16 cellular contexts compared by ENCODE assay signal in the genomic region with DNA sequence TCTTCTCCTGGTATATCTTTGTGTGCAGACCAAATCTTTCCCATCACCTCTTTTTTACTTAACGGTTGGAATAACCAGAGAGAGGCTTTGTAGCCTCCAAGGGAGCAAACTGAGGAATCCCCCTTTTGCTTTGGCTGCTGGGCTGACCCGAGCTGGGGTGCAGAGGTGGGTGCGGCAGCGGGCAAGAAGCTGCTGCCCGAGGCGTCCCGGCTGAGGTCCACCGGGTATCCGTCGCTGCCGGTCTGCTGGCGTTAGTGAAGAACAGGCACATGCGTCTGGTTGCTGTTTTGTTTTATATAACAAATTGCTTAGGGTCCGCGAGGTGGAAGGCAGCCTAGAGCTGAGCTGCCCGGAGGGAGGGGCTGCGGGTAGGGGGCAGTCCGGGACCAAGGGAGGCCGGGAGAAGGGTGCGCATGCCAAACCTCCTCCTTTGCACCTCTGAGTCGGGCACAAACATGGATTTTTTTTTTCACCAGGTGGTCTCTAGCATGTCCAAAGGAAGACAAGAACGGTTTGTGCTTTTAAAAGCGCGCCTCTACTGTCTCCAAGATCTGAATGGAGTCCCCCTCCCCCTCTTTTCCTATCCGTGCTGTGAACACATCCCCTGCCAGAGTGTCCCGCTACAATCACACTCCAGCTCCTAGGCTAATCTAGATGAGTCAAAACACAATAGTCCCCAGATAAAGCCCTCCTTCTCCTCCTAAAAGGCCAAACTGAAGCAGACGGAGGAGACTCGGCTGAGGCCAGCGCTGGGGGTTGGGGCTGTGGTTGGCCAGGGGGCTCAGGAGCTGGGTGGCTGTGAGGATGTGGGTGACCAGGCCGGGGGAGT. TPM values are rescaled to one million over a fixed set of nuclear protein-coding genes. Genes with fewer than 3 reads are reported as not detected.
DNase-seq lines count a peak whose midpoint lies in the region; ATAC-seq, FAIRE-seq and TF ChIP-seq lines count a peak whose summit lies in the region.
"Had no signal": no experiment of that assay in that cellular context is flagged by ENCODE, and none has a peak within 500 bp of the region (broad histone marks: within the 10 kb centered on the region; RNA-seq: fewer than 3 reads in every experiment).

No MANE protein-coding gene starts in this region.

- peak overlapping the region; percentile 70 for H3K27ac Mint-ChIP-seq in activated T-helper 1 cell treated with anti-CD3 and anti-CD28 coated beads, Interleukin-12 subunit alpha, Interleukin-12 subunit beta, Interleukin-2, Interleukin-4 antibody, amounts not matched to agents 30 ng/mL and 10 ng/mL and 1 ng/mL, durations not matched to agents 14 hours and 24 hours and 36 hours
- no peak overlapping the region for H3K27ac Mint-ChIP-seq in stimulated activated naive CD8-positive, alpha-beta T cell treated with anti-CD3 and anti-CD28 coated beads, Interleukin-15, Interleukin-2, amounts not matched to agents 100 ng/mL and 50 ng/mL, for 24 hours

- H3K27me3 Mint-ChIP-seq in activated T-cell treated with anti-CD3 and anti-CD28 coated beads, Interleukin-2, amount 50 U/mL, for 4 hours (ENCODE audit: low read depth): peaks cover 77% of the 10 kb centered on the region
- H3K27me3 Mint-ChIP-seq in activated T-helper 1 cell treated with anti-CD3 and anti-CD28 coated beads, Interleukin-12 subunit alpha, Interleukin-12 subunit beta, Interleukin-2, Interleukin-4 antibody, amounts not matched to agents 30 ng/mL and 10 ng/mL and 1 ng/mL, durations not matched to agents 14 hours and 24 hours and 36 hours (ENCODE audit: insufficient read depth): peaks cover 70% of the 10 kb centered on the region
- H3K27me3 Mint-ChIP-seq in stimulated activated naive CD8-positive, alpha-beta T cell treated with anti-CD3 and anti-CD28 coated beads, Interleukin-15, Interleukin-2, amounts not matched to agents 100 ng/mL and 50 ng/mL, for 24 hours: peaks cover 76% of the 10 kb centered on the region

- ATAC-seq in activated T-cell treated with anti-CD3 and anti-CD28 coated beads, Interleukin-2, amount 50 U/mL, for 4 hours: no peak
- ATAC-seq: upper lobe of right lung had no signal

- H3K4me1 Mint-ChIP-seq in activated T-cell treated with anti-CD3 and anti-CD28 coated beads, Interleukin-2, amount 50 U/mL, for 4 hours (ENCODE audit: low read depth): peaks cover 65% of the 10 kb centered on the region
- peaks cover 66% of the 10 kb centered on the region for H3K4me1 Mint-ChIP-seq in activated T-helper 1 cell treated with anti-CD3 and anti-CD28 coated beads, Interleukin-12 subunit alpha, Interleukin-12 subunit beta, Interleukin-2, Interleukin-4 antibody, amounts not matched to agents 30 ng/mL and 10 ng/mL and 1 ng/mL, durations not matched to agents 14 hours and 24 hours and 36 hours (ENCODE audit: low read depth)
- peaks cover 73% of the 10 kb centered on the region for H3K4me1 Mint-ChIP-seq in stimulated activated naive CD8-positive, alpha-beta T cell treated with anti-CD3 and anti-CD28 coated beads, Interleukin-15, Interleukin-2, amounts not matched to agents 100 ng/mL and 50 ng/mL, for 24 hours (ENCODE audit: low read depth)

- H3K4me3 Mint-ChIP-seq in activated T-cell treated with anti-CD3 and anti-CD28 coated beads, Interleukin-2, amount 50 U/mL, for 4 hours: peak overlapping the region; percentile 4
- H3K4me3 Mint-ChIP-seq in activated T-helper 1 cell treated with anti-CD3 and anti-CD28 coated beads, Interleukin-12 subunit alpha, Interleukin-12 subunit beta, Interleukin-2, Interleukin-4 antibody, amounts not matched to agents 30 ng/mL and 10 ng/mL and 1 ng/mL, durations not matched to agents 14 hours and 24 hours and 36 hours: no peak overlapping the region
- H3K4me3 Mint-ChIP-seq in stimulated activated naive CD8-positive, alpha-beta T cell treated with anti-CD3 and anti-CD28 coated beads, Interleukin-15, Interleukin-2, amounts not matched to agents 100 ng/mL and 50 ng/mL, for 24 hours: peak overlapping the region; percentile 26

- no peak for FAIRE-seq in D721Med (lab: Jason Lieb, UNC)

- intact Hi-C loops in activated T-helper 1 cell treated with anti-CD3 and anti-CD28 coated beads, Interleukin-12 subunit alpha, Interleukin-12 subunit beta, Interleukin-2, Interleukin-4 antibody, amounts not matched to agents 30 ng/mL and 10 ng/mL and 1 ng/mL, durations not matched to agents 14 hours and 24 hours and 36 hours (cut with micrococcal nuclease): no loop called here

- no peaks in the 10 kb centered on the region for H3K36me3 ChIP-seq in kidney epithelial cell (ENCODE audit: control insufficient read depth, insufficient read depth, low read length)
- H3K36me3 ChIP-seq: brain microvascular endothelial cell, left ventricle myocardium inferior, upper lobe of right lung had no signal

- H3K36me3 Mint-ChIP-seq in activated T-cell treated with anti-CD3 and anti-CD28 coated beads, Interleukin-2, amount 50 U/mL, for 4 hours (ENCODE audit: insufficient read depth): no peaks in the 10 kb centered on the region
- peaks cover 9% of the 10 kb centered on the region for H3K36me3 Mint-ChIP-seq in activated T-helper 1 cell treated with anti-CD3 and anti-CD28 coated beads, Interleukin-12 subunit alpha, Interleukin-12 subunit beta, Interleukin-2, Interleukin-4 antibody, amounts not matched to agents 30 ng/mL and 10 ng/mL and 1 ng/mL, durations not matched to agents 14 hours and 24 hours and 36 hours (ENCODE audit: low read depth)
- no peaks in the 10 kb centered on the region for H3K36me3 Mint-ChIP-seq in stimulated activated naive CD8-positive, alpha-beta T cell treated with anti-CD3 and anti-CD28 coated beads, Interleukin-15, Interleukin-2, amounts not matched to agents 100 ng/mL and 50 ng/mL, for 24 hours (ENCODE audit: low read depth)

- DNase-seq in activated T-cell treated with anti-CD3 and anti-CD28 coated beads, Interleukin-2, amount 50 U/mL, for 4 hours: no peak
- no peak for DNase-seq in activated T-cell treated with anti-CD3 and anti-CD28 coated beads, Interleukin-2, amount 50 U/mL, for 1 hour
- DNase-seq in activated T-helper 1 cell treated with anti-CD3 and anti-CD28 coated beads, Interleukin-12 subunit alpha, Interleukin-12 subunit beta, Interleukin-2, Interleukin-4 antibody, amounts not matched to agents 30 ng/mL and 10 ng/mL and 1 ng/mL, durations not matched to agents 14 hours and 24 hours and 36 hours (ENCODE audit: low spot score): no peak
- no peak for DNase-seq in kidney epithelial cell (ENCODE audit: low read depth)
- DNase-seq in D721Med (ENCODE audit: insufficient read length, low spot score): no peak
- no peak for DNase-seq in DMS79 (lab: John Stamatoyannopoulos, UW)
- DNase-seq in middle frontal gyrus (ENCODE audit: extremely low spot score, low spot score): no peak
- DNase-seq: brain microvascular endothelial cell; Karpas-422; left ventricle myocardium inferior; NCI-H187; SHP77; stimulated activated CD4-positive, alpha-beta T cell treated with anti-CD3 and anti-CD28 coated beads, Interleukin-12 subunit alpha, Interleukin-12 subunit beta, amount 100 ng/mL, for 4 hours; upper lobe of right lung had no signal

- no peaks in the 10 kb centered on the region for H3K9me3 Mint-ChIP-seq in activated T-cell treated with anti-CD3 and anti-CD28 coated beads, Interleukin-2, amount 50 U/mL, for 4 hours
- H3K9me3 Mint-ChIP-seq in activated T-helper 1 cell treated with anti-CD3 and anti-CD28 coated beads, Interleukin-12 subunit alpha, Interleukin-12 subunit beta, Interleukin-2, Interleukin-4 antibody, amounts not matched to agents 30 ng/mL and 10 ng/mL and 1 ng/mL, durations not matched to agents 14 hours and 24 hours and 36 hours: no peaks in the 10 kb centered on the region
- H3K9me3 Mint-ChIP-seq in stimulated activated naive CD8-positive, alpha-beta T cell treated with anti-CD3 and anti-CD28 coated beads, Interleukin-15, Interleukin-2, amounts not matched to agents 100 ng/mL and 50 ng/mL, for 24 hours: no peaks in the 10 kb centered on the region

- H3K4me3 ChIP-seq in kidney epithelial cell (ENCODE audit: low read depth, low read length): peak overlapping the region; percentile 38
- H3K4me3 ChIP-seq: left ventricle myocardium inferior, upper lobe of right lung had no signal

- no peak for TF ChIP-seq CTCF in kidney epithelial cell (IDR thresholded peaks at IDR 0.05; ENCODE audit: insufficient read depth, low read length, poor library complexity, severe bottlenecking)
- no peak for TF ChIP-seq CTCF in D721Med (IDR thresholded peaks at IDR 0.05; ENCODE audit: insufficient read depth, missing control alignments)

- H3K27me3 ChIP-seq in kidney epithelial cell (ENCODE audit: control insufficient read depth, insufficient read depth, low read length): peaks cover 99% of the 10 kb centered on the region

RNA-seq across cellular contexts. Expression of gene GATA3, which starts 6.8 kb away (rescaled TPM):
- 10 to 100 TPM; 28.1 to 71.9 (median 42.1) TPM for total RNA-seq in activated T-cell treated with anti-CD3 and anti-CD28 coated beads, Interleukin-2, amount 50 U/mL, for 4 hours
- 79.5 TPM in 2 replicates for total RNA-seq in activated T-helper 1 cell treated with anti-CD3 and anti-CD28 coated beads, Interleukin-12 subunit alpha, Interleukin-12 subunit beta, Interleukin-2, Interleukin-4 antibody, amounts not matched to agents 30 ng/mL and 10 ng/mL and 1 ng/mL, durations not matched to agents 14 hours and 24 hours and 36 hours
- total RNA-seq in kidney epithelial cell: 7.2 and 10.9 TPM in 2 replicates
- total RNA-seq: osteocyte had no signal
